ENCODE assay signal across 8 cellular contexts in genomic region chr13:108220042-108220441, GRCh38. TPM values are rescaled to one million over a fixed set of nuclear protein-coding genes. Genes with fewer than 3 reads are reported as not detected.
DNase-seq lines count a peak whose midpoint lies in the region; ATAC-seq and TF ChIP-seq lines count a peak whose summit lies in the region.

No MANE protein-coding gene starts in this region.

- peaks cover 0 to 14% (median 5%) of the 10 kb centered on the region in 11 experiments; a peak in 10 of 22 replicates for H3K36me3 ChIP-seq in BLaER1 treated with 17β-estradiol and CSF1 and Interleukin-3, amounts not matched to agents 10 nM and 100 nM

- CTCF ChIA-PET in activated B cell treated with CpG ODN at 0.5 μM for 24 hours (lab: Charles Lee), result interaction anchor here (2.6 kb wide), 1 partner anchor 44 kb away, joined by 9 read pairs; no protein-coding TSS in a partner anchor

- no peaks in the 10 kb centered on the region for H3K9me3 Mint-ChIP-seq in activated B cell treated with CpG ODN at 0.5 μM for 24 hours

- no peaks in the 10 kb centered on the region for H3K27me3 ChIP-seq in BLaER1 treated with 17β-estradiol and CSF1 and Interleukin-3, amounts not matched to agents 10 nM and 100 nM

- H3K4me1 ChIP-seq in BLaER1 treated with 17β-estradiol and CSF1 and Interleukin-3, amounts not matched to agents 10 nM and 100 nM, result peaks cover 30 to 59% (median 48%) of the 10 kb centered on the region in 10 experiments

- peak overlapping the region; percentile 96 for H3K4me3 Mint-ChIP-seq in activated B cell treated with CpG ODN at 0.5 μM for 24 hours

- H3K27ac Mint-ChIP-seq in activated B cell treated with CpG ODN at 0.5 μM for 24 hours, result peak overlapping the region; percentile 76

- H3K27ac ChIP-seq in BLaER1 treated with 17β-estradiol and CSF1 and Interleukin-3, amounts not matched to agents 10 nM and 100 nM, result no peak overlapping the region

- H3K4me1 Mint-ChIP-seq in activated B cell treated with CpG ODN at 0.5 μM for 24 hours, result peaks cover 70% of the 10 kb centered on the region

- intact Hi-C loops in activated B cell treated with CpG ODN at 0.5 μM for 24 hours (cut with micrococcal nuclease) (loop anchor here (10.0 kb wide), 1 partner anchor 285 kb away; no protein-coding TSS in a partner anchor), left colon (cut with DNase I, micrococcal nuclease) (no loop called here)

- peak overlapping the region; percentile 74 to 97 (median 86) for H3K4me2 ChIP-seq in BLaER1 treated with 17β-estradiol and CSF1 and Interleukin-3, amounts not matched to agents 10 nM and 100 nM

- POLR2A ChIA-PET in activated B cell treated with CpG ODN at 0.5 μM for 24 hours (lab: Charles Lee), result no interaction called here

- H3K9me3 ChIP-seq in BLaER1 treated with 17β-estradiol and CSF1 and Interleukin-3, amounts not matched to agents 10 nM and 100 nM (replicated peaks in 1 of 11), result no peaks in the 10 kb centered on the region

- H3K9ac ChIP-seq in BLaER1 treated with 17β-estradiol and CSF1 and Interleukin-3, amounts not matched to agents 10 nM and 100 nM, result peak overlapping the region in 7 of 11 experiments; percentile 94 to 99 (median 97); a peak in 8 of 22 replicates

- H3K27me3 Mint-ChIP-seq in activated B cell treated with CpG ODN at 0.5 μM for 24 hours, result no peaks in the 10 kb centered on the region

- H4K20me1 ChIP-seq in BLaER1 treated with 17β-estradiol and CSF1 and Interleukin-3, amounts not matched to agents 10 nM and 100 nM, result peaks cover 20 to 58% (median 49%) of the 10 kb centered on the region in 11 experiments; a peak in 19 of 22 replicates

- TF ChIP-seq CTCF in GM20000 (IDR thresholded peaks at IDR 0.05; ENCODE audit: extremely low read depth, missing control alignments), result peak; percentile 11
- no peak for TF ChIP-seq CTCF in activated B cell treated with CpG ODN at 0.5 μM for 24 hours (IDR thresholded peaks at IDR 0.05)

- ATAC-seq in activated B cell treated with CpG ODN at 0.5 μM for 24 hours (ENCODE audit: low read depth) (no peak), left colon (peak; percentile 26), GM18909 (IDR thresholded peaks at IDR 0.05; ENCODE audit: poor library complexity, unreplicated experiment) (no peak)

- peak overlapping the region in 9 of 10 experiments; percentile 0 to 100 (median 96); a peak in 10 of 20 replicates for H3K4me3 ChIP-seq in BLaER1 treated with 17β-estradiol and CSF1 and Interleukin-3, amounts not matched to agents 10 nM and 100 nM

- DNase-seq in GM20000 (ENCODE audit: low spot score) (no peak), activated B cell treated with CpG ODN at 0.5 μM for 24 hours (no peak), left colon (peak; percentile 50 to 58), NCI-H1048 (lab: John Stamatoyannopoulos, UW) (no peak), midbrain (lab: John Stamatoyannopoulos, UW) (no peak), mesenteric fat pad (ENCODE audit: low spot score) (no peak)

- peaks cover 9% of the 10 kb centered on the region for H3K36me3 Mint-ChIP-seq in activated B cell treated with CpG ODN at 0.5 μM for 24 hours (ENCODE audit: low read depth)

RNA-seq across cellular contexts. Expression of gene ABHD13, which starts 1.9 kb away (rescaled TPM):
- total RNA-seq in activated B cell treated with CpG ODN at 0.5 μM for 24 hours, result 9.4 and 10.9 TPM in 2 replicates
- total RNA-seq in left colon, result 1 to 10 TPM; 9.2 to 9.8 TPM
- 8.5 TPM for total RNA-seq in mesenteric fat pad

RNA-seq across cellular contexts. Expression of gene LIG4, which starts 4.7 kb away (rescaled TPM):
- total RNA-seq in activated B cell treated with CpG ODN at 0.5 μM for 24 hours, result 12.1 and 14.8 TPM in 2 replicates
- total RNA-seq in left colon, result 10 to 100 TPM; 12.1 to 13.2 TPM
- total RNA-seq in mesenteric fat pad, result 12.3 TPM

RNA-seq across cellular contexts. Expression of gene TNFSF13B, which starts 49.5 kb away (rescaled TPM):
- 1.7 and 2.7 TPM in 2 replicates for total RNA-seq in activated B cell treated with CpG ODN at 0.5 μM for 24 hours
- total RNA-seq in left colon, result 1 to 10 TPM; 1.4 to 3.6 TPM
- total RNA-seq in mesenteric fat pad, result 7.0 TPM

Comparison
In these comparisons a context has a peak if more than half of its experiments do, and no peak if none do; other contexts are left out.
1. DNase-seq: peak in left colon (2 of 2); none in GM20000 (single experiment), activated B cell treated with CpG ODN at 0.5 μM for 24 hours (single experiment), NCI-H1048 (single experiment), midbrain (single experiment) and mesenteric fat pad (single experiment).